9 cellular contexts compared by ENCODE assay signal in the genomic region with DNA sequence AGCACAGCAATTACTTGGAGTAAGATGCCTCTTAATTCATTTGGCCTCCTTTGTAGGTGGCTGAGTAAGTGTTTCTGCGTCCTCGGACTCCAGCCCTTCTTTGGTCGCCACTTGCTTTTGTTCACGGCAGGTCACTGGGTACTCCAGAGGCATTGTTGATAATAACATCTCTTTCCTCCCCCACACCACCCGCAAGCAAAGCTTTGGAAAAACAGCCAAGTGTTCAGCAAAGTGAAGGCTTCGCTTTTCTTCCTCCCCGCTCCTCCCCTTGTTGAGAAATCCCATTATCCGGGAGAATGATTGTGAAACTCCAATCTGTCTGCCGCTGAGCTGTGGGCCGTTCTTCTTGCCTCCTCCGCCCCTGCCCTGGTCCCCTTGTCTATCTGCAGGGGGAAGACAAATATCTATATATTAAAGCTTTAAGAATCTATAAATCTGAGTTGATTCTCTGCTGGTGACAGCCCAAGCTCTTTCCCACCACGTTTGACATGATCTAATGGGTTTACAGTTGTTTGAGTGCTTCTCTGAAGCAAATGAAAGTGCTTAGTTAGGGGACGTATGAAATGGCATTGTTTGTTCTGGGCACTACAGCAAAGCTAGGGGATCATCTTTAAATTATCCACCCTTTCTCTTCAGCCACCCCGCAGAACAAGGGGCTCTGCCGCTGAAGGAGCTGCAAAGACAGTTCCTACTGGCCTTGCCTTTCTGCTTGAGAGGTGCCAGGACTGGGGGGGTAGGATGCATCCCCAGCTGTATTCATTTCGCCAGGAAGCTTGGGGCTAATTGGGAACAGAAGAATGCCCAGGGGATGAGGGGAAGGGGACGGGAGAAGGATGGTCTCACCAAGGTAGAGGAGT.
DNase-seq lines count a peak whose midpoint lies in the region; ATAC-seq, FAIRE-seq and TF ChIP-seq lines count a peak whose summit lies in the region.
"Had no signal": no experiment of that assay in that cellular context is flagged by ENCODE, and none has a peak within 500 bp of the region (broad histone marks: within the 10 kb centered on the region; RNA-seq: fewer than 3 reads in every experiment).

No MANE protein-coding gene starts in this region.

- H3K27me3 Mint-ChIP-seq in WTC11 (ENCODE audit: low read depth): no peaks in the 10 kb centered on the region
- H3K27me3 Mint-ChIP-seq: activated B cell treated with CpG ODN at 0.5 μM for 24 hours had no signal

- DNase-seq in SIG-M5 treated with dmso at 0.1 percent for 504 hours (lab: John Stamatoyannopoulos, UW; ENCODE audit: unreplicated experiment) (peak; percentile 78), SIG-M5 (lab: John Stamatoyannopoulos, UW) (no peak), WTC11 (ENCODE audit: low spot score) (no peak), kidney (peak; percentile 65), testis (peak; percentile 74), occipital lobe (lab: John Stamatoyannopoulos, UW) (no peak)
- DNase-seq: activated B cell treated with CpG ODN at 0.5 μM for 24 hours had no signal

- POLR2A ChIA-PET in WTC11 (lab: Charles Lee): no interaction called here

- peak overlapping the region; percentile 20; the same call in 1 of the 2 replicates for H3K4me3 Mint-ChIP-seq in WTC11
- H3K4me3 Mint-ChIP-seq: activated B cell treated with CpG ODN at 0.5 μM for 24 hours had no signal

- no peak for TF ChIP-seq POLR2A in testis (IDR thresholded peaks at IDR 0.05)

- peaks cover 27% of the 10 kb centered on the region for H3K4me1 Mint-ChIP-seq in WTC11

- no peak overlapping the region for H3K9ac ChIP-seq in kidney (ENCODE audit: low read length in 2 of 2)

- no peaks in the 10 kb centered on the region for H3K36me3 Mint-ChIP-seq in WTC11

- intact Hi-C loops in kidney (cut with DNase I) (no loop called here), testis (cut with DNase I; ENCODE audit: low total_unique reads) (no loop called here)

- no peaks in the 10 kb centered on the region for H3K27me3 ChIP-seq in testis

- ATAC-seq in WTC11 (peak; percentile 61), GM21717 (IDR thresholded peaks at IDR 0.05; ENCODE audit: unreplicated experiment) (no peak), HG03520 (IDR thresholded peaks at IDR 0.05; ENCODE audit: unreplicated experiment) (no peak)

- WGBS in testis, 2 donors: 49 to 52% methylated on average over 17 of the region's 17 CpGs

- H3K27ac ChIP-seq in kidney (ENCODE audit: low read depth in 2 of 2, low read length in 2 of 2): peak overlapping the region in 1 of 2 donors; percentile 47
- peak overlapping the region; percentile 68 for H3K27ac ChIP-seq in testis

- H3K4me3 ChIP-seq in kidney (ENCODE audit: low read length in 2 of 2) (peak overlapping the region in 1 of 2 donors; percentile 25), testis (no peak overlapping the region)

- no peaks in the 10 kb centered on the region for H3K9me3 Mint-ChIP-seq in WTC11
- H3K9me3 Mint-ChIP-seq: activated B cell treated with CpG ODN at 0.5 μM for 24 hours had no signal

- FAIRE-seq in kidney (lab: Jason Lieb, UNC): no peak

- H3K36me3 ChIP-seq in kidney (ENCODE audit: control insufficient read depth in 1 of 2, insufficient read depth in 2 of 2, low read length in 2 of 2) (no peaks in the 10 kb centered on the region), testis (ENCODE audit: low read depth, missing control alignments) (no peaks in the 10 kb centered on the region)

- CTCF ChIA-PET in WTC11 (lab: Charles Lee): interaction anchor here (0.6 to 2.3 kb wide), 8 partner anchors 20 to 335 kb away, joined by 3 to 13 read pairs (median 4); no protein-coding TSS in a partner anchor

- 0 out of 2 replicates have a peak overlapping the region, but pooled peaks have one; percentile 28 for H3K27ac Mint-ChIP-seq in WTC11
- H3K27ac Mint-ChIP-seq: activated B cell treated with CpG ODN at 0.5 μM for 24 hours had no signal

- H3K9me3 ChIP-seq in kidney (ENCODE audit: control insufficient read depth in 1 of 2, low read length in 2 of 2) (no peaks in the 10 kb centered on the region), testis (no peaks in the 10 kb centered on the region)

- H3K4me1 ChIP-seq in kidney (ENCODE audit: control insufficient read depth in 1 of 2, insufficient read depth in 1 of 2, low read depth in 1 of 2, low read length in 2 of 2): peaks cover 0 to 3% of the 10 kb centered on the region in 2 donors
- H3K4me1 ChIP-seq in testis: peaks cover 19% of the 10 kb centered on the region

- TF ChIP-seq CTCF in WTC11 (IDR thresholded peaks at IDR 0.05) (no peak), kidney (IDR thresholded peaks at IDR 0.05; ENCODE audit: borderline replicate concordance, extremely low read depth, insufficient read depth) (no peak), testis (IDR thresholded peaks at IDR 0.05) (no peak)

TF ChIP-seq in WTC11, 78 proteins besides CTCF, POLR2A, EP300 and RAD21:
- no peak for TF ChIP-seq ZNF396 (CRISPR knock-in tag; IDR thresholded peaks at IDR 0.05; ENCODE audit: borderline replicate concordance)
- no peak for TF ChIP-seq ZNF317 (CRISPR knock-in tag; IDR thresholded peaks at IDR 0.05; ENCODE audit: borderline replicate concordance, low read depth)
- no peak for TF ChIP-seq PRRX2 (CRISPR knock-in tag; IDR thresholded peaks at IDR 0.05)
- TF ChIP-seq TCF7 (CRISPR knock-in tag; IDR thresholded peaks at IDR 0.05; ENCODE audit: low read depth): no peak
- no peak for TF ChIP-seq NFATC4 (CRISPR knock-in tag; IDR thresholded peaks at IDR 0.05)
- no peak for TF ChIP-seq MYBL2 (CRISPR knock-in tag; IDR thresholded peaks at IDR 0.05)
- no peak for TF ChIP-seq MXD4 (CRISPR knock-in tag; IDR thresholded peaks at IDR 0.05; ENCODE audit: borderline replicate concordance)
- TF ChIP-seq, protein P1, sequence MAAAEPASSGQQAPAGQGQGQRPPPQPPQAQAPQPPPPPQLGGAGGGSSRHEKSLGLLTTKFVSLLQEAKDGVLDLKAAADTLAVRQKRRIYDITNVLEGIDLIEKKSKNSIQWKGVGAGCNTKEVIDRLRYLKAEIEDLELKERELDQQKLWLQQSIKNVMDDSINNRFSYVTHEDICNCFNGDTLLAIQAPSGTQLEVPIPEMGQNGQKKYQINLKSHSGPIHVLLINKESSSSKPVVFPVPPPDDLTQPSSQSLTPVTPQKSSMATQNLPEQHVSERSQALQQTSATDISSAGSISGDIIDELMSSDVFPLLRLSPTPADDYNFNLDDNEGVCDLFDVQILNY (CRISPR knock-in tag; IDR thresholded peaks at IDR 0.05): no peak
- TF ChIP-seq, protein P2, sequence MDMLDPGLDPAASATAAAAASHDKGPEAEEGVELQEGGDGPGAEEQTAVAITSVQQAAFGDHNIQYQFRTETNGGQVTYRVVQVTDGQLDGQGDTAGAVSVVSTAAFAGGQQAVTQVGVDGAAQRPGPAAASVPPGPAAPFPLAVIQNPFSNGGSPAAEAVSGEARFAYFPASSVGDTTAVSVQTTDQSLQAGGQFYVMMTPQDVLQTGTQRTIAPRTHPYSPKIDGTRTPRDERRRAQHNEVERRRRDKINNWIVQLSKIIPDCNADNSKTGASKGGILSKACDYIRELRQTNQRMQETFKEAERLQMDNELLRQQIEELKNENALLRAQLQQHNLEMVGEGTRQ (CRISPR knock-in tag; IDR thresholded peaks at IDR 0.05): no peak
- TF ChIP-seq JAZF1 (CRISPR knock-in tag; IDR thresholded peaks at IDR 0.05): no peak
- no peak for TF ChIP-seq FOXP1 (CRISPR knock-in tag; IDR thresholded peaks at IDR 0.05; ENCODE audit: borderline replicate concordance)
- no peak for TF ChIP-seq ZNF232 (CRISPR knock-in tag; IDR thresholded peaks at IDR 0.05)

Comparison
In these comparisons a context has a peak if more than half of its experiments do, and no peak if none do; other contexts are left out.
1. DNase-seq: peak in SIG-M5 treated with dmso at 0.1 percent for 504 hours (single experiment), kidney (single experiment) and testis (single experiment); none in SIG-M5 (single experiment), WTC11 (single experiment) and occipital lobe (single experiment).